In the genomic region with DNA sequence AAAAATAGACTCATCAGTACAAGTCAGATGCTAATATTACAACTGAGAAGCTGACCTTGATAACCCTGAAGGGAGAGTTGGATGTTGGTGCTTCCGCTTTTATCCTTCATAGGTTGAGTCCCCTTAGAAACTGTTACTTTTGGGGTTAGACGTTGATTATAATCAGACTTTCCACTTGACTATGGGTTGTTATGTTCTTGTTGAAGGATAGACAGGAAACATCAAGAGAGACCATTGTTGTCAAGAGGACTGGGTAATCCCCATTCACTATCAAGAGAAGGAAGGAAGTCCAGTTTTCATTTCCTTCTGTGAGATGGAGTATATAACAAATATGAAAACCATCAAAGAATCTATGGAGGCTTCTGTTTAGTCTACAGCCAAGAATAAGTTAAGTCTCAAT, we compare ENCODE assay signal across 1 cellular context.
TF ChIP-seq lines count a peak whose summit lies in the region.

No MANE protein-coding gene starts in this region.

TF ChIP-seq in SK-N-SH, 30 proteins besides CTCF, POLR2A, EP300 and RAD21 (continued from another document):
- TF ChIP-seq ZBTB33 (IDR thresholded peaks at IDR 0.05; ENCODE audit: borderline replicate concordance, low read depth) (no peak), RXRA (IDR thresholded peaks at IDR 0.05; ENCODE audit: borderline replicate concordance, low read depth) (no peak), MEF2A (IDR thresholded peaks at IDR 0.05; ENCODE audit: borderline replicate concordance, low read depth) (no peak), CHD2 (IDR thresholded peaks at IDR 0.05; ENCODE audit: low read length, partially characterized antibody) (no peak), TCF12 (IDR thresholded peaks at IDR 0.05) (no peak), SMC3 (IDR thresholded peaks at IDR 0.05; ENCODE audit: low read depth, low read length) (no peak)
- TF ChIP-seq, protein P1, sequence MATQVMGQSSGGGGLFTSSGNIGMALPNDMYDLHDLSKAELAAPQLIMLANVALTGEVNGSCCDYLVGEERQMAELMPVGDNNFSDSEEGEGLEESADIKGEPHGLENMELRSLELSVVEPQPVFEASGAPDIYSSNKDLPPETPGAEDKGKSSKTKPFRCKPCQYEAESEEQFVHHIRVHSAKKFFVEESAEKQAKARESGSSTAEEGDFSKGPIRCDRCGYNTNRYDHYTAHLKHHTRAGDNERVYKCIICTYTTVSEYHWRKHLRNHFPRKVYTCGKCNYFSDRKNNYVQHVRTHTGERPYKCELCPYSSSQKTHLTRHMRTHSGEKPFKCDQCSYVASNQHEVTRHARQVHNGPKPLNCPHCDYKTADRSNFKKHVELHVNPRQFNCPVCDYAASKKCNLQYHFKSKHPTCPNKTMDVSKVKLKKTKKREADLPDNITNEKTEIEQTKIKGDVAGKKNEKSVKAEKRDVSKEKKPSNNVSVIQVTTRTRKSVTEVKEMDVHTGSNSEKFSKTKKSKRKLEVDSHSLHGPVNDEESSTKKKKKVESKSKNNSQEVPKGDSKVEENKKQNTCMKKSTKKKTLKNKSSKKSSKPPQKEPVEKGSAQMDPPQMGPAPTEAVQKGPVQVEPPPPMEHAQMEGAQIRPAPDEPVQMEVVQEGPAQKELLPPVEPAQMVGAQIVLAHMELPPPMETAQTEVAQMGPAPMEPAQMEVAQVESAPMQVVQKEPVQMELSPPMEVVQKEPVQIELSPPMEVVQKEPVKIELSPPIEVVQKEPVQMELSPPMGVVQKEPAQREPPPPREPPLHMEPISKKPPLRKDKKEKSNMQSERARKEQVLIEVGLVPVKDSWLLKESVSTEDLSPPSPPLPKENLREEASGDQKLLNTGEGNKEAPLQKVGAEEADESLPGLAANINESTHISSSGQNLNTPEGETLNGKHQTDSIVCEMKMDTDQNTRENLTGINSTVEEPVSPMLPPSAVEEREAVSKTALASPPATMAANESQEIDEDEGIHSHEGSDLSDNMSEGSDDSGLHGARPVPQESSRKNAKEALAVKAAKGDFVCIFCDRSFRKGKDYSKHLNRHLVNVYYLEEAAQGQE (IDR thresholded peaks at IDR 0.05; ENCODE audit: low read depth, low read length) = no peak
